8 cellular contexts compared by ENCODE assay signal in the genomic region with DNA sequence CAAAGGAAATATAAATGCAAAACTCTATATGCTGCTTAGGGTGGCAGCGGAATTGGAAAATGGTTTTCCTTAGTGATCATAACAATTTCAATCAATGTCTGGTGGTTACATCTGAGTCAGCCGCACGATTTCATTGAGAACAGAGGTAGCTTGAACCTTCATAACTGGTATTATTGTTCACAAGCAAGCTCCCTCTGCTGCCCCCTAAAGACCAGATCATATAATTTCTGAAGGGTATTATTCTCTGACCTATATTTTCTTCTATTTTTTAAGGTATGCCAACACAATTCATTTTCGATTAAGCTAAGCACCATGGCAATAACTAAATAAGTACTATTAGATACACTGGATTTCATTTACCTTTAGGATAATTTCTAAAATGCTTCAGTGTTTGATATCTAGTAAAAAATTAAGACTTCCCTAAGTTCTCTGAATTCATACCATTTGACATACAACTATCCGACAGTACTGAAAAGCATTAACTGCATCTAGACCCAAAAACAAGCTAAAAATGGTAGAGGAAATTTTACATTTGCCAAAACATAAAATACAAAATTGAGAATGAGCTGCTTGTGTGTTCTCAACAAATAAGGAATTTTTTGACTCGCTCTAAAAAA.
DNase-seq lines count a peak whose midpoint lies in the region; ATAC-seq and TF ChIP-seq lines count a peak whose summit lies in the region.

No MANE protein-coding gene starts in this region.

- no peak overlapping the region for H3K4me2 ChIP-seq in DOHH2 (ENCODE audit: low read length)

- H3K27me3 Mint-ChIP-seq in neural crest cell (ENCODE audit: low read depth), result peaks cover 17% of the 10 kb centered on the region

- H3K4me1 Mint-ChIP-seq in neural crest cell, result no peaks in the 10 kb centered on the region

- TF ChIP-seq CTCF in DOHH2 (IDR thresholded peaks at IDR 0.05; ENCODE audit: low read depth, low read length, poor library complexity, severe bottlenecking) (peak; percentile 60), choroid plexus epithelial cell (conservative IDR thresholded peaks at IDR 0.05; ENCODE audit: low read depth, low read length) (peak; percentile 62), neural crest cell (conservative IDR thresholded peaks at IDR 0.05) (peak; percentile 75)

- no peak overlapping the region for H3K4me3 Mint-ChIP-seq in neural crest cell

- H3K36me3 ChIP-seq in DOHH2 (ENCODE audit: control insufficient read depth, low read length), result no peaks in the 10 kb centered on the region
- H3K36me3 ChIP-seq in H7 (replicated peaks; ENCODE audit: control insufficient read depth, insufficient read depth, low read length), result no peaks in the 10 kb centered on the region

- 0 out of 2 replicates have a peak, but pooled peaks cover 2% of the 10 kb centered on the region for H3K27me3 ChIP-seq in DOHH2 (ENCODE audit: control insufficient read depth, low read length)
- H3K27me3 ChIP-seq in H7 (ENCODE audit: control insufficient read depth, insufficient read depth, low read length), result no peaks in the 10 kb centered on the region

- no peak overlapping the region for H3K27ac ChIP-seq in DOHH2 (ENCODE audit: low read depth, low read length)

- no peak for ATAC-seq in HG03439 (IDR thresholded peaks at IDR 0.05; ENCODE audit: unreplicated experiment)
- ATAC-seq in GM21717 (IDR thresholded peaks at IDR 0.05; ENCODE audit: unreplicated experiment), result no peak

- H3F3A ChIP-seq in DOHH2 (ENCODE audit: control insufficient read depth, insufficient read depth), result no peaks in the 10 kb centered on the region

- H3K4me1 ChIP-seq in DOHH2 (ENCODE audit: control insufficient read depth, low read length), result no peaks in the 10 kb centered on the region

- no peaks in the 10 kb centered on the region for H3K36me3 Mint-ChIP-seq in neural crest cell (ENCODE audit: low read depth)

- H4K20me1 ChIP-seq in DOHH2 (ENCODE audit: control insufficient read depth, insufficient read depth, low read depth, low read length), result no peaks in the 10 kb centered on the region

- H3K27ac Mint-ChIP-seq in neural crest cell (ENCODE audit: unreplicated experiment), result no peak overlapping the region

- H3K4me3 ChIP-seq in DOHH2 (ENCODE audit: low read length), result no peak overlapping the region
- H3K4me3 ChIP-seq in H7 (ENCODE audit: insufficient read depth, low read depth, low read length), result no peak overlapping the region
- no peak overlapping the region for H3K4me3 ChIP-seq in choroid plexus epithelial cell (ENCODE audit: low read depth, low read length)

- H3K9me3 Mint-ChIP-seq in neural crest cell, result peaks cover 3% of the 10 kb centered on the region

- H3K9me2 ChIP-seq in DOHH2 (replicated peaks; ENCODE audit: control insufficient read depth, low read length), result no peaks in the 10 kb centered on the region

- H3K9me3 ChIP-seq in DOHH2 (ENCODE audit: control insufficient read depth, insufficient read depth, low read length), result no peaks in the 10 kb centered on the region

- H3K79me2 ChIP-seq in DOHH2 (ENCODE audit: control insufficient read depth, low read length), result no peaks in the 10 kb centered on the region

- DNase-seq in H7, result peak; percentile 8
- DNase-seq in NCI-H748 treated with DMSO at 0.1 percent for 48 hours (lab: John Stamatoyannopoulos, UW), result peak; percentile 85
- peak; percentile 54 for DNase-seq in choroid plexus epithelial cell (ENCODE audit: low read depth)
- peak; percentile 12 for DNase-seq in neural crest cell (ENCODE audit: low read depth, low spot score)
- no peak for DNase-seq in NCI-H187 treated with DMSO at 0.1 percent for 48 hours (lab: John Stamatoyannopoulos, UW)
